In genomic region chr18:2906522-2907458, GRCh38 we compare ENCODE assay signal across 8 cellular contexts. TPM values are rescaled to one million over a fixed set of nuclear protein-coding genes. Genes with fewer than 3 reads are reported as not detected.
DNase-seq lines count a peak whose midpoint lies in the region; ATAC-seq, FAIRE-seq and TF ChIP-seq lines count a peak whose summit lies in the region.

No MANE protein-coding gene starts in this region.

- H3K9ac ChIP-seq in HUES64 (ENCODE audit: low read depth, low read length) = peak overlapping the region; percentile 82
- peak overlapping the region; percentile 72 for H3K9ac ChIP-seq in mucosa of stomach (ENCODE audit: low read length)

- peak; percentile 49 for ATAC-seq in GM19467 (IDR thresholded peaks at IDR 0.05; ENCODE audit: unreplicated experiment)

- H3K27me3 ChIP-seq in HUES64 (ENCODE audit: insufficient read depth, low read length) (0 out of 2 replicates have a peak, but pooled peaks cover 5% of the 10 kb centered on the region), mucosa of stomach (ENCODE audit: control insufficient read depth, insufficient read depth, low read length) (peaks cover 10% of the 10 kb centered on the region), testis (no peaks in the 10 kb centered on the region)
- H3K27me3 ChIP-seq in effector memory CD4-positive, alpha-beta T cell (replicated peaks; ENCODE audit: control insufficient read depth, insufficient read depth, low read length, poor library complexity, severe bottlenecking) = no peaks in the 10 kb centered on the region

- H3K27ac ChIP-seq in HUES64 (ENCODE audit: low read depth, low read length) (no peak overlapping the region), testis (peak overlapping the region; percentile 7 to 71)
- H3K27ac ChIP-seq in effector memory CD4-positive, alpha-beta T cell (ENCODE audit: insufficient read depth, low read length, poor library complexity, severe bottlenecking) = peak overlapping the region; percentile 59

- peaks cover 33% of the 10 kb centered on the region for H3K36me3 ChIP-seq in HUES64 (ENCODE audit: insufficient read depth, low read length)
- H3K36me3 ChIP-seq in effector memory CD4-positive, alpha-beta T cell (ENCODE audit: control insufficient read depth, insufficient read depth, low read length) = peaks cover 4% of the 10 kb centered on the region
- no peaks in the 10 kb centered on the region for H3K36me3 ChIP-seq in mucosa of stomach (ENCODE audit: control insufficient read depth, insufficient read depth, low read length)
- H3K36me3 ChIP-seq in testis (ENCODE audit: low read depth, missing control alignments) = no peaks in the 10 kb centered on the region

- no peak for FAIRE-seq in D721Med (lab: Jason Lieb, UNC)

- WGBS in HUES64 = 2% methylated on average over 97 of the region's 97 CpGs
- 3% methylated on average over 69 of the region's 97 CpGs; no CpG with 5 or more reads in 1 of the 2 donors for WGBS in testis, 2 donors

- H3K4me1 ChIP-seq in HUES64 (ENCODE audit: insufficient read depth, low read length) (no peaks in the 10 kb centered on the region), mucosa of stomach (ENCODE audit: control insufficient read depth, insufficient read depth, low read length) (peaks cover 15% of the 10 kb centered on the region), testis (peaks cover 19% of the 10 kb centered on the region)
- H3K4me1 ChIP-seq in effector memory CD4-positive, alpha-beta T cell (ENCODE audit: control insufficient read depth, insufficient read depth, low read length, poor library complexity, severe bottlenecking) = peaks cover 14% of the 10 kb centered on the region

- H3K4me3 ChIP-seq in HUES64 (ENCODE audit: low read length) (peak overlapping the region; percentile 79), mucosa of stomach (ENCODE audit: low read length) (peak overlapping the region; percentile 60), testis (peak overlapping the region; percentile 61 to 82)
- peak overlapping the region; percentile 81 for H3K4me3 ChIP-seq in effector memory CD4-positive, alpha-beta T cell (ENCODE audit: insufficient read depth, low read depth, low read length, poor library complexity, severe bottlenecking)

- intact Hi-C loops in testis (cut with DNase I; ENCODE audit: low total_unique reads) = no loop called here

- DNase-seq in D721Med (ENCODE audit: insufficient read length, low spot score) = peak; percentile 70
- DNase-seq in activated CD4-positive, alpha-beta T cell treated with anti-CD3 and anti-CD28 coated beads for 4 hours = peak; percentile 36 to 39
- peak; percentile 30 to 43 (median 43) for DNase-seq in effector memory CD4-positive, alpha-beta T cell
- DNase-seq in testis = peak; percentile 42
- DNase-seq in NCI-H1436 (lab: John Stamatoyannopoulos, UW) = no peak

- no peaks in the 10 kb centered on the region for H3K9me3 ChIP-seq in HUES64 (ENCODE audit: insufficient read depth, low read depth, low read length)
- H3K9me3 ChIP-seq in effector memory CD4-positive, alpha-beta T cell (ENCODE audit: control insufficient read depth, low read length) = no peaks in the 10 kb centered on the region
- H3K9me3 ChIP-seq in mucosa of stomach (ENCODE audit: control insufficient read depth, low read length) = no peaks in the 10 kb centered on the region
- H3K9me3 ChIP-seq in testis = no peaks in the 10 kb centered on the region

- no peak for TF ChIP-seq POLR2A in testis (IDR thresholded peaks at IDR 0.05)

- TF ChIP-seq CTCF in D721Med (IDR thresholded peaks at IDR 0.05; ENCODE audit: insufficient read depth, missing control alignments) = peak; percentile 13
- no peak for TF ChIP-seq CTCF in testis (IDR thresholded peaks at IDR 0.05)

RNA-seq across cellular contexts. Expression of gene EMILIN2, which starts 60.0 kb away (rescaled TPM):
- 7.5 TPM for polyA plus RNA-seq in HUES64 (2013, experiment 1 of 2)
- polyA plus RNA-seq in HUES64 (2013, experiment 2 of 2) = 6.5 TPM
- total RNA-seq in testis = 10 to 100 TPM; 26.4 to 34.1 TPM
- 21.4 TPM for polyA plus RNA-seq in testis (ENCODE audit: insufficient read depth, low read depth, low replicate concordance)
